ENCODE assay signal across 21 cellular contexts in the genomic region with DNA sequence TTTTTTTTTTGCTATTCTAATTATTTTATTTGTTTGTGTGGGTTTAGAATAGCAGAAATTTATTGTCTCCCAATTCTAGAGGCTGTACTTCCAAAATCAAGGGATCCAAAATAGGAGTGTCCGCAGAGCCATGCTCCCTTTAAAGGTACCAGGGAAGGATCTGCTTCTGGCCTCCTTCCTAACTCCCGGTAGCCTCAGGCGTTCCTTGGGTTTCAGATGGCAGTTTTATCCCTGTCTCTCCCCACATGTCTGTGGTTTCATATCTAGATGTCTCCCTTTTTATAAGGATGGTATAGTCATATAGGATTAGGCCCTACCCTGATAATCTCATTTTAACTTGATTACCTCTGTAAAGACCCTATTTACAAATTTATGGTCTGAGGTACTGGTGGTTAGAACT. TPM values are rescaled to one million over a fixed set of nuclear protein-coding genes. Genes with fewer than 3 reads are reported as not detected.
A peak's percentile ranks its signal among the peaks of the same experiment; 100 is the strongest.
DNase-seq lines count a peak whose midpoint lies in the region; ATAC-seq and TF ChIP-seq lines count a peak whose summit lies in the region.
"Had no signal": no experiment of that assay in that cellular context is flagged by ENCODE, and none has a peak within 500 bp of the region (broad histone marks: within the 10 kb centered on the region; RNA-seq: fewer than 3 reads in every experiment).

No MANE protein-coding gene starts in this region.

- no peak overlapping the region for H3K4me3 Mint-ChIP-seq in mesothelial cell of epicardium
- H3K4me3 Mint-ChIP-seq: CD4-positive, alpha-beta memory T cell had no signal

- H3K4me1 Mint-ChIP-seq in mesothelial cell of epicardium, result peaks cover 21% of the 10 kb centered on the region

- peaks cover 6% of the 10 kb centered on the region for H3K36me3 Mint-ChIP-seq in mesothelial cell of epicardium

- TF ChIP-seq CTCF in left ventricle myocardium inferior (IDR thresholded peaks at IDR 0.05; ENCODE audit: borderline replicate concordance) (no peak), mesothelial cell of epicardium (IDR thresholded peaks at IDR 0.05; ENCODE audit: unreplicated experiment) (no peak)

- intact Hi-C loops in left ventricle myocardium inferior (cut with micrococcal nuclease) (no loop called here), right cardiac atrium (cut with DNase I) (no loop called here)

- H3K9me3 ChIP-seq in left ventricle myocardium inferior (replicated peaks), result no peaks in the 10 kb centered on the region
- H3K9me3 ChIP-seq in right cardiac atrium (ENCODE audit: control insufficient read depth, low read length), result no peaks in the 10 kb centered on the region
- H3K9me3 ChIP-seq: BLaER1 treated with 17β-estradiol and CSF1 and Interleukin-3, amounts not matched to agents 10 nM and 100 nM; MG63 had no signal

- H3K27me3 ChIP-seq in left ventricle myocardium inferior (ENCODE audit: low read depth) (peaks cover 8% of the 10 kb centered on the region), right cardiac atrium (ENCODE audit: control insufficient read depth, insufficient read depth) (no peaks in the 10 kb centered on the region)
- H3K27me3 ChIP-seq: BLaER1 treated with 17β-estradiol and CSF1 and Interleukin-3, amounts not matched to agents 10 nM and 100 nM; MG63 had no signal

- no peak for DNase-seq in left ventricle myocardium inferior
- no peak for DNase-seq in right cardiac atrium
- DNase-seq in OCI-M1 (lab: John Stamatoyannopoulos, UW), result peak; percentile 10
- no peak for DNase-seq in mesothelial cell of epicardium (ENCODE audit: low spot score in 2 of 2, unreplicated experiment in 2 of 2)
- no peak for DNase-seq in stimulated activated CD4-positive, alpha-beta T cell treated with anti-CD3 and anti-CD28 coated beads, Interleukin-15, amount 100 ng/mL, for 24 hours
- DNase-seq in activated CD4-positive, CD25-positive, alpha-beta regulatory T cell (lab: John Stamatoyannopoulos, UW), result no peak
- no peak for DNase-seq in stimulated activated CD8-positive, alpha-beta memory T cell treated with anti-CD3 and anti-CD28 coated beads, Interleukin-4, amount 100 ng/mL, for 48 hours
- DNase-seq: CD4-positive, alpha-beta memory T cell; DND-41; Kasumi-1; MG63; NCI-H1048; NCI-H1436; NCI-H187 treated with DMSO at 0.1 percent for 48 hours; NCI-H2107; NK-92 treated with Interleukin-12 subunit alpha and Interleukin-12 subunit beta, amount 100 ng/mL, for 24 hours; Right ventricle myocardium superior; SW 1271 had no signal

- H3K27me3 Mint-ChIP-seq in mesothelial cell of epicardium (ENCODE audit: low read depth), result no peaks in the 10 kb centered on the region
- H3K27me3 Mint-ChIP-seq: CD4-positive, alpha-beta memory T cell had no signal

- ATAC-seq in right cardiac atrium (no peak), GM19397 (IDR thresholded peaks at IDR 0.05; ENCODE audit: unreplicated experiment) (no peak)

- H3K4me3 ChIP-seq in left ventricle myocardium inferior (no peak overlapping the region), right cardiac atrium (ENCODE audit: low read length) (no peak overlapping the region)
- H3K4me3 ChIP-seq: BLaER1 treated with 17β-estradiol and CSF1 and Interleukin-3, amounts not matched to agents 10 nM and 100 nM; MG63 had no signal

- no peaks in the 10 kb centered on the region for H3K9me3 Mint-ChIP-seq in mesothelial cell of epicardium
- H3K9me3 Mint-ChIP-seq: CD4-positive, alpha-beta memory T cell had no signal

- H3K27ac ChIP-seq in left ventricle myocardium inferior (replicated peaks), result peak overlapping the region; percentile 7
- H3K27ac ChIP-seq in right cardiac atrium (ENCODE audit: low read length), result no peak overlapping the region
- H3K27ac ChIP-seq: 22Rv1; BLaER1 treated with 17β-estradiol and CSF1 and Interleukin-3, amounts not matched to agents 10 nM and 100 nM had no signal

- peaks cover 35% of the 10 kb centered on the region for H3K4me1 ChIP-seq in left ventricle myocardium inferior
- H3K4me1 ChIP-seq in right cardiac atrium (ENCODE audit: control insufficient read depth, insufficient read depth, low read length), result no peaks in the 10 kb centered on the region
- H3K4me1 ChIP-seq: BLaER1 treated with 17β-estradiol and CSF1 and Interleukin-3, amounts not matched to agents 10 nM and 100 nM had no signal

- H3K27ac Mint-ChIP-seq in mesothelial cell of epicardium, result peak overlapping the region; percentile 53

- H3K36me3 ChIP-seq in left ventricle myocardium inferior, result no peaks in the 10 kb centered on the region
- H3K36me3 ChIP-seq: BLaER1 treated with 17β-estradiol and CSF1 and Interleukin-3, amounts not matched to agents 10 nM and 100 nM; MG63 had no signal

- WGBS in right cardiac atrium, result 81% methylated on average over 3 of the region's 3 CpGs

RNA-seq across cellular contexts. Expression of a gene that starts 48.4 kb away (rescaled TPM):
- total RNA-seq in left ventricle myocardium inferior (43.8 TPM), right cardiac atrium (10 to 100 TPM; 60.4 to 92.0 (median 65.6) TPM), mesothelial cell of epicardium (96.1 to 106 TPM (median 100.0 TPM) in 3 replicates)
- 10.8 TPM for polyA plus RNA-seq in right cardiac atrium
